ENCODE assay signal across 8 cellular contexts in the genomic region with DNA sequence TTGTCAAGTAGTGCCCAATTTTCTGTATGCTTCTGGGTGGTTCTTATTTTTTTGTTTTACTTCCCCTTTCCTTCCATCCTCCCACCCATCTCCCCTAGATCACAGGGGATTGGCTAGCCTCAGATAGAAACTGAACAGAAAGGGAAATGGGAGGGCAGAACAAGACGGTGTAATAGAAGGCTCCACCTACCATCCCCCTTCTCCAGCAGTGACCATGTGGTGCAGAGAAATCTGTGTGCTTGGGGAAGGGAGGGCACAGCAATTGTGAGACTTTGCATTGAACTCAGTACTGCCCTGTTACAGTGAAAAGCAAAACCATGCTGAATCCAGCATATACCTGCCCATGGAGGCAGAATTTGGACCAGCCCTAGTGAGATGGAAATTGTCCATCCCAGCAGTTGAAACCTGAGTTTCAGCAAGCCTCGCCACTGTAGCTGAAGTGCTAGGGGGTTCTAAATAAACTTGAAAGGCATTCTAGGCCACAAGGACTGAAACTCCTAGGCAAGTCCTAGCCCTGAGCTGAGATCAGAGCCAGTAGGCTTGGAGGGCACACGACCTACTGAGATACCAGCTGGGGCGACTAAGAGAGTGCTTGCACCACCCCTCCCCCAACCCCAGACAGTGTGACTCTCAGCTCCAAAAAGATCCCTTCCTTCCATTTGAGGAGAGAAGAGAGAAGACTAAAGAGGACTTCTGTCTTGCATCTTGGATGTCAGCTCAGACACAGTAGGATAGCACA. TPM values are rescaled to one million over a fixed set of nuclear protein-coding genes. Genes with fewer than 3 reads are reported as not detected.
DNase-seq lines count a peak whose midpoint lies in the region; ATAC-seq and TF ChIP-seq lines count a peak whose summit lies in the region.

No MANE protein-coding gene starts in this region.

- H3K27ac ChIP-seq in left ventricle myocardium inferior (replicated peaks) (no peak overlapping the region), Peyer's patch (peak overlapping the region in 3 of 4 donors; percentile 24 to 79 (median 25))

- H3K4me1 ChIP-seq in left ventricle myocardium inferior (peaks cover 23% of the 10 kb centered on the region), Peyer's patch (peaks cover 0 to 12% (median 2%) of the 10 kb centered on the region in 4 donors), iPS-15b (ENCODE audit: control insufficient read depth, insufficient read depth, low read length) (peaks cover 7% of the 10 kb centered on the region)

- DNase-seq in Right ventricle myocardium inferior (ENCODE audit: missing footprints): no peak
- no peak for DNase-seq in left ventricle myocardium inferior
- DNase-seq in Peyer's patch: peak in 2 of 3 donors; percentile 66 to 71
- DNase-seq in occipital lobe (lab: John Stamatoyannopoulos, UW): no peak
- no peak for DNase-seq in iPS-NIHi11 (ENCODE audit: low spot score)
- DNase-seq in NCI-H2107 treated with DMSO at 0.1 percent for 48 hours (lab: John Stamatoyannopoulos, UW; ENCODE audit: unreplicated experiment): no peak

- no peak overlapping the region for H3K4me3 ChIP-seq in left ventricle myocardium inferior
- H3K4me3 ChIP-seq in Peyer's patch: no peak overlapping the region
- H3K4me3 ChIP-seq in iPS-15b (ENCODE audit: low read depth, low read length): peak overlapping the region; percentile 30

- TF ChIP-seq POLR2A in Peyer's patch (IDR thresholded peaks at IDR 0.05): no peak

- H3K9me3 ChIP-seq in left ventricle myocardium inferior (replicated peaks) (peaks cover 17% of the 10 kb centered on the region), Peyer's patch (no peaks in the 10 kb centered on the region), iPS-15b (ENCODE audit: control insufficient read depth, insufficient read depth, low read length) (no peaks in the 10 kb centered on the region)

- TF ChIP-seq CTCF in left ventricle myocardium inferior (IDR thresholded peaks at IDR 0.05; ENCODE audit: borderline replicate concordance) (no peak), Peyer's patch (IDR thresholded peaks at IDR 0.05) (no peak)

- peaks cover 22% of the 10 kb centered on the region for H3K36me3 ChIP-seq in left ventricle myocardium inferior
- peaks cover 0 to 4% (median 0%) of the 10 kb centered on the region in 3 donors for H3K36me3 ChIP-seq in Peyer's patch
- H3K36me3 ChIP-seq in iPS-15b (ENCODE audit: control insufficient read depth, insufficient read depth, low read length): no peaks in the 10 kb centered on the region

- ATAC-seq in Right ventricle myocardium inferior (peak; percentile 79), HG02885 (IDR thresholded peaks at IDR 0.05; ENCODE audit: poor library complexity, unreplicated experiment) (peak; percentile 93)

- intact Hi-C loops in Right ventricle myocardium inferior (cut with DNase I) (no loop called here), left ventricle myocardium inferior (cut with micrococcal nuclease) (no loop called here)

- H3K27me3 ChIP-seq in left ventricle myocardium inferior (ENCODE audit: low read depth) (peaks cover 19% of the 10 kb centered on the region), Peyer's patch (no peaks in the 10 kb centered on the region), iPS-15b (ENCODE audit: control insufficient read depth, insufficient read depth, low read length) (peaks cover 79% of the 10 kb centered on the region)

- H3K9ac ChIP-seq in iPS-15b (ENCODE audit: low read depth, low read length): no peak overlapping the region

RNA-seq across cellular contexts. Expression of a gene that starts 5.2 kb away (rescaled TPM):
- total RNA-seq in Right ventricle myocardium inferior: 18.1 TPM
- total RNA-seq in left ventricle myocardium inferior: 15.1 TPM
- 10 to 100 TPM in 1 of 4 donors, 1 to 10 TPM in 3; 3.6 to 73.4 (median 5.6) TPM for total RNA-seq in Peyer's patch
- total RNA-seq in occipital lobe: 3.3 TPM

Comparison
In these comparisons a context has a peak if more than half of its experiments do, and no peak if none do; other contexts are left out.
1. DNase-seq: peak in Peyer's patch (2 of 3); none in Right ventricle myocardium inferior (single experiment), left ventricle myocardium inferior (single experiment), occipital lobe (single experiment), iPS-NIHi11 (single experiment) and NCI-H2107 treated with DMSO at 0.1 percent for 48 hours (single experiment).